ENCODE assay signal across 8 cellular contexts in genomic region chr15:26082833-26083174, GRCh38.
A peak's percentile ranks its signal among the peaks of the same experiment; 100 is the strongest.
DNase-seq lines count a peak whose midpoint lies in the region; ATAC-seq and TF ChIP-seq lines count a peak whose summit lies in the region.

No MANE protein-coding gene starts in this region.

- H3K4me1 ChIP-seq in HUES6 (ENCODE audit: control insufficient read depth, insufficient read depth, low read length) = peaks cover 15% of the 10 kb centered on the region

- H3K9me3 ChIP-seq in HUES6 (ENCODE audit: control insufficient read depth, insufficient read depth, low read depth, low read length) = no peaks in the 10 kb centered on the region

- no peak for TF ChIP-seq CTCF in GM12865 (IDR thresholded peaks at IDR 0.05; ENCODE audit: insufficient read depth, low read depth, low read length, missing control alignments)
- no peak for TF ChIP-seq CTCF in astrocyte of the spinal cord (IDR thresholded peaks at IDR 0.05; ENCODE audit: low read depth, low read length)

- in situ Hi-C loops in astrocyte of the spinal cord (cut with HindIII; ENCODE audit: low sequenced_read_pairs) = no loop called here

- H3K36me3 ChIP-seq in HUES6 (ENCODE audit: control insufficient read depth, insufficient read depth, low read length) = no peaks in the 10 kb centered on the region

- H3K4me3 ChIP-seq in GM12865 (ENCODE audit: low read depth, low read length) = peak overlapping the region; percentile 73
- peak overlapping the region; percentile 78 for H3K4me3 ChIP-seq in HUES6 (ENCODE audit: low read depth, low read length)
- H3K4me3 ChIP-seq in astrocyte of the spinal cord (ENCODE audit: low read depth, low read length) = peak overlapping the region; percentile 68

- no peaks in the 10 kb centered on the region for H3K27me3 ChIP-seq in HUES6 (ENCODE audit: control insufficient read depth, insufficient read depth, low read length)
- H3K27me3 ChIP-seq in layer of hippocampus (ENCODE audit: control insufficient read depth, insufficient read depth, low read length) = no peaks in the 10 kb centered on the region

- H3K27ac ChIP-seq in HUES6 (ENCODE audit: low read depth, low read length) = peak overlapping the region; percentile 63
- peak overlapping the region; percentile 98 for H3K27ac ChIP-seq in layer of hippocampus (ENCODE audit: low read depth, low read length)
- peak overlapping the region; percentile 93 for H3K27ac ChIP-seq in substantia nigra (ENCODE audit: low read depth, low read length, poor library complexity, severe bottlenecking)

- no peak for DNase-seq in GM12865 (ENCODE audit: low read depth)
- peak; percentile 0 for DNase-seq in astrocyte of the spinal cord (ENCODE audit: low read depth, low spot score)
- peak in 7 of 49 donors; percentile 23 to 66 (median 37) for DNase-seq in substantia nigra (lab: John Stamatoyannopoulos, UW)
- no peak for DNase-seq in activated effector memory CD4-positive, alpha-beta T cell treated with anti-CD3 and anti-CD28 coated beads, Interleukin-2, amount 50 U/mL, for 16 hours
- no peak for DNase-seq in EL

- no peak for ATAC-seq in esophagus mucosa

- H3K9ac ChIP-seq in HUES6 (ENCODE audit: low read length) = peak overlapping the region; percentile 77
